ENCODE assay signal across 14 cellular contexts in genomic region chr17:897970-898619, GRCh38.
DNase-seq lines count a peak whose midpoint lies in the region; ATAC-seq and TF ChIP-seq lines count a peak whose summit lies in the region.
"Had no signal": no experiment of that assay in that cellular context is flagged by ENCODE, and none has a peak within 500 bp of the region (broad histone marks: within the 10 kb centered on the region; RNA-seq: fewer than 3 reads in every experiment).

No MANE protein-coding gene starts in this region.

- no peak overlapping the region for H2AFZ ChIP-seq in IMR-90 (replicated peaks; ENCODE audit: low read length, poor library complexity)
- H2AFZ ChIP-seq: PC-9 had no signal

- peaks cover 21% of the 10 kb centered on the region for H3K9me1 ChIP-seq in IMR-90 (ENCODE audit: insufficient read depth, low read length)

- H3K4me3 ChIP-seq in IMR-90 (ENCODE audit: insufficient read depth, low read depth, low read length) (no peak overlapping the region), gastrocnemius medialis (no peak overlapping the region)
- H3K4me3 ChIP-seq: GM12878, PC-9 had no signal

- no peak overlapping the region for H2AK9ac ChIP-seq in IMR-90 (replicated peaks; ENCODE audit: low read depth, low read length, poor library complexity)

- in situ Hi-C loops in IMR-90 (cut with MboI; ENCODE audit: low sequenced_read_pairs) = no loop called here
- in situ Hi-C loops in gastrocnemius medialis (cut with MboI; ENCODE audit: low sequenced_read_pairs in 4 of 4) = no loop called here

- no peak for TF ChIP-seq POLR2A in IMR-90 (IDR thresholded peaks at IDR 0.05; ENCODE audit: low read depth, low read length)
- no peak for TF ChIP-seq POLR2A in gastrocnemius medialis (IDR thresholded peaks at IDR 0.05)

- H4K91ac ChIP-seq in IMR-90 (ENCODE audit: insufficient read depth, low read depth, low read length) = peak overlapping the region; percentile 18; the same call in 1 of the 2 replicates

- peak overlapping the region; percentile 31; the same call in 1 of the 2 replicates for H3K23ac ChIP-seq in IMR-90 (ENCODE audit: low read depth, low read length)

- no peak for ATAC-seq in IMR-90 (ENCODE audit: low read depth)
- ATAC-seq in gastrocnemius medialis = no peak
- ATAC-seq: GM12878 had no signal

- H3K4me1 ChIP-seq in IMR-90 (ENCODE audit: control insufficient read depth, insufficient read depth, low read length) (peaks cover 29% of the 10 kb centered on the region), gastrocnemius medialis (peaks cover 39 to 44% of the 10 kb centered on the region in 2 donors)

- 100% methylated on average over 1 of the region's 10 CpGs; no CpG with 5 or more reads in 1 of the 2 experiments for WGBS in IMR-90 (ENCODE audit: extremely low coverage in 2 of 2, insufficient read length in 1 of 2), 2 experiments

- no peak overlapping the region for H2BK5ac ChIP-seq in IMR-90 (ENCODE audit: low read depth, low read length, poor library complexity, severe bottlenecking)

- H2BK120ac ChIP-seq in IMR-90 (ENCODE audit: low read depth, low read length) = peak overlapping the region; percentile 20; the same call in 1 of the 2 replicates

- H3K27me3 ChIP-seq in IMR-90 (ENCODE audit: control insufficient read depth, insufficient read depth, low read length) (no peaks in the 10 kb centered on the region), gastrocnemius medialis (no peaks in the 10 kb centered on the region)

- CTCF ChIA-PET in IMR-90 (lab: Yijun Ruan, JAX) = no interaction called here

- H2BK20ac ChIP-seq in IMR-90 (ENCODE audit: low read depth, low read length) = no peak overlapping the region

- intact Hi-C loops in IMR-90 (cut with micrococcal nuclease) = no loop called here
- intact Hi-C loops in gastrocnemius medialis (cut with DNase I; ENCODE audit: low total_unique reads) = no loop called here

- DNase-seq in ELF-1 (ENCODE audit: low read depth, low spot score) (peak; percentile 75), IMR-90 (no peak), islet precursor cell (peak; percentile 59), gastrocnemius medialis (no peak), HCEC 1CT (no peak), AML-193 (lab: John Stamatoyannopoulos, UW) (no peak), occipital lobe (lab: John Stamatoyannopoulos, UW) (no peak)
- DNase-seq: Calu3, NCI-H1092, NCI-H1694, NCI-H69, PC-9 had no signal

- peak overlapping the region; percentile 11 for H3K4ac ChIP-seq in IMR-90 (ENCODE audit: low read depth, low read length)

- H4K8ac ChIP-seq in IMR-90 (ENCODE audit: low read depth in 2 of 2, low read length in 2 of 2) = no peak overlapping the region

- dilution Hi-C loops in IMR-90 (cut with HindIII; ENCODE audit: low sequenced_read_pairs, unreplicated experiment) = no loop called here

- H3K9me3 ChIP-seq in IMR-90 (ENCODE audit: control insufficient read depth, insufficient read depth, low read length) = no peaks in the 10 kb centered on the region
- no peaks in the 10 kb centered on the region for H3K9me3 ChIP-seq in gastrocnemius medialis

- H3K4me2 ChIP-seq in IMR-90 (ENCODE audit: low read depth, low read length) = no peak overlapping the region
- H3K4me2 ChIP-seq: KMS-11, PC-9 had no signal

- no peak overlapping the region; the same call in 2 of the 3 replicates for H2BK15ac ChIP-seq in IMR-90 (ENCODE audit: low read depth, low read length)

- H3K36me3 ChIP-seq in IMR-90 (ENCODE audit: control insufficient read depth, insufficient read depth, low read length) (peaks cover 3% of the 10 kb centered on the region; the same call in 1 of the 2 replicates), gastrocnemius medialis (no peaks in the 10 kb centered on the region)

- H3K18ac ChIP-seq in IMR-90 (ENCODE audit: low read depth, low read length) = no peak overlapping the region

- H2AK5ac ChIP-seq in IMR-90 (ENCODE audit: low read depth, low read length) = peak overlapping the region; percentile 51; the same call in 1 of the 2 replicates

- no TSS peak for BruUV-seq in IMR-90 (replicated peaks; lab: Mats Ljungman, UMichigan)

- H4K5ac ChIP-seq in IMR-90 (ENCODE audit: low read depth, low read length) = no peak overlapping the region

- peaks cover 16 to 55% of the 10 kb centered on the region in 2 experiments for H3K79me1 ChIP-seq in IMR-90 (ENCODE audit: low read depth in 1 of 2, low read length in 2 of 2)

- TF ChIP-seq RAD21 in IMR-90 (IDR thresholded peaks at IDR 0.05; ENCODE audit: low read length) = no peak

- TF ChIP-seq CTCF in IMR-90 (conservative IDR thresholded peaks at IDR 0.05; ENCODE audit: low read depth, low read length) = no peak
- TF ChIP-seq CTCF in gastrocnemius medialis (IDR thresholded peaks at IDR 0.05 in 4 of 5, conservative IDR thresholded peaks at IDR 0.05 in 1 of 5) = no peak

- POLR2A ChIA-PET in IMR-90 (lab: Charles Lee; ENCODE audit: unreplicated experiment) = no interaction called here

- H3K56ac ChIP-seq in IMR-90 (ENCODE audit: extremely low read depth, insufficient read depth, low read length) = no peak overlapping the region

- peaks cover 26% of the 10 kb centered on the region for H4K20me1 ChIP-seq in IMR-90 (ENCODE audit: insufficient read depth, low read length)

- no peak overlapping the region for H3K9ac ChIP-seq in IMR-90 (ENCODE audit: low read depth, low read length)
- H3K9ac ChIP-seq: KMS-11 had no signal

- peak overlapping the region; percentile 63; the same call in 1 of the 2 replicates for H3K14ac ChIP-seq in IMR-90 (replicated peaks; ENCODE audit: low read depth, low read length)

- H3K27ac ChIP-seq in IMR-90 (ENCODE audit: insufficient read depth, low read length) (no peak overlapping the region), gastrocnemius medialis (peak overlapping the region; percentile 73 to 78 (median 76))
- H3K27ac ChIP-seq: KMS-11, PC-9 had no signal

TF ChIP-seq in IMR-90, 13 proteins besides CTCF, POLR2A, EP300 and RAD21:
- TF ChIP-seq SMC3 (IDR thresholded peaks at IDR 0.05; ENCODE audit: low read depth, low read length) = no peak
- no peak for TF ChIP-seq MXI1 (IDR thresholded peaks at IDR 0.05; ENCODE audit: borderline replicate concordance, low read depth, low read length)

Comparison
In these comparisons a context has a peak if more than half of its experiments do, and no peak if none do; other contexts are left out.
1. DNase-seq: peak in ELF-1 (single experiment) and islet precursor cell (single experiment); none in IMR-90 (single experiment), gastrocnemius medialis (0 of 2), HCEC 1CT (single experiment), AML-193 (0 of 2) and occipital lobe (single experiment).